In the genomic region with DNA sequence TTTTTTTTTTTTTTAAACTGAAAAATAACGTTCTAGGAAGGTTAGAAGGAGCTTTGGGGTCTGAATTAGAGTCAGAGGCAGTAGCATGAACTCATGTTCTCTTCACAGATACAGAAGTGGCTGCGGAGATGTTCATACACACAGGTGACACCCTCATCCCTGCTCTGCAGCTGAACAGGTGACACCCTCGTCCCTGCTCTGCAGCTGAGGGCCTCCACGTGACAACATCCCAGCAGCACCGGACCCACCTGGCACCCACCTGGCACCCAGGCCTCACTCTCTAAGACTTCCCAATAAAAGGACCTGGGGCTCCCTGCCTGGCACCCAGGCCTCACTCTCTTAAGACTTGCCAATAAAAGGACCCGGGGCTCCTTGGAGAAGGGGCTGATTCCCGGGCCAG, we compare ENCODE assay signal across 19 cellular contexts. TPM values are rescaled to one million over a fixed set of nuclear protein-coding genes. Genes with fewer than 3 reads are reported as not detected.
"Had no signal": no experiment of that assay in that cellular context is flagged by ENCODE, and none has a peak within 500 bp of the region (broad histone marks: within the 10 kb centered on the region; RNA-seq: fewer than 3 reads in every experiment).

No MANE protein-coding gene starts in this region.

- H3K4me3 ChIP-seq: SJCRH30 had no signal

- ATAC-seq: Right ventricle myocardium inferior, SK-N-SH treated with all-trans-retinoic acid at 6 μM for 48 hours had no signal

- DNase-seq: KBM-7, NCI-H1092, NCI-H1436, NCI-H187, NCI-H2029, NCI-H2171 treated with DMSO at 0.1 percent for 48 hours, NCI-H2227 treated with DMSO at 0.1 percent for 48 hours, NCI-H510A, NCI-H524 treated with DMSO at 0.1 percent for 48 hours, NCI-H69, NCI-H774, SHP77 treated with DMSO at 0.1 percent for 48 hours, SJCRH30, T-helper 1 cell had no signal

- H3K27me3 ChIP-seq: SJCRH30 had no signal

- H3K4me1 ChIP-seq: SJCRH30 had no signal

- H3K9me3 ChIP-seq: SJCRH30 had no signal

- H3K27ac ChIP-seq: SJCRH30 had no signal

RNA-seq across cellular contexts. Expression of a gene that starts 19.8 kb away (rescaled TPM):
- total RNA-seq: LHCN-M2, SJCRH30 had no signal

RNA-seq across cellular contexts. Expression of a gene that starts 29.9 kb away (rescaled TPM):
- total RNA-seq: HT1080, LHCN-M2, MCF 10A, Right ventricle myocardium inferior, SJCRH30 had no signal

RNA-seq across cellular contexts. Expression of a gene that starts 32.1 kb away (rescaled TPM):
- total RNA-seq: HT1080, LHCN-M2, MCF 10A, Right ventricle myocardium inferior, SJCRH30 had no signal
